11 cellular contexts compared by ENCODE assay signal in the genomic region with DNA sequence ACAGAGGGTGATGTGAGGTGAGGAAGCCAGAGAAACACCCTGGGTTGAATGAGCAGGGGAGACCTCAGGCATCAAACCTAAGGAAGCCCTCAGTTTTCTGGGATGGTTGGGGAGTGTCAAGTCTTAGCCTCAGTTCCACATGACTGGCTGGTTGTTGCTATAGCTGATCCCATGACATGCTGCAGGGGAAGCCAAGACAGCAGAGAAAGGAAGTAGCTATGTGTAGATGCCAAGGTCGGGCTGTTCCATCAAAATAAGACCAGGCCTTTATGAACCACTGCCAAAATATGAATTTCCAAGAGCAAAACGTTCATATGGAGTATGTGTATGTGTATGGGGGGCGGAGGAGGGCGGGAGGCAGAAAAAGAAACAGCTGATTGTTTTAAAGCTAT. TPM values are rescaled to one million over a fixed set of nuclear protein-coding genes. Genes with fewer than 3 reads are reported as not detected.
DNase-seq lines count a peak whose midpoint lies in the region; ATAC-seq and TF ChIP-seq lines count a peak whose summit lies in the region.
"Had no signal": no experiment of that assay in that cellular context is flagged by ENCODE, and none has a peak within 500 bp of the region (broad histone marks: within the 10 kb centered on the region; RNA-seq: fewer than 3 reads in every experiment).

No MANE protein-coding gene starts in this region.

- H3K9me3 ChIP-seq in ascending aorta (no peaks in the 10 kb centered on the region), heart right ventricle (no peaks in the 10 kb centered on the region)
- no peaks in the 10 kb centered on the region for H3K9me3 ChIP-seq in CD8-positive, alpha-beta T cell (ENCODE audit: low read length)

- H3K27ac ChIP-seq in ascending aorta (peak overlapping the region; percentile 75 to 84), heart right ventricle (peak overlapping the region; percentile 67 to 99 (median 90))
- H3K27ac ChIP-seq in CD8-positive, alpha-beta T cell (ENCODE audit: low read depth, low read length), result no peak overlapping the region

- peak; percentile 45 for DNase-seq in ELR (ENCODE audit: low read depth)
- DNase-seq in ascending aorta (ENCODE audit: low spot score in 2 of 2), result no peak
- no peak for DNase-seq in heart right ventricle
- peak; percentile 84 for DNase-seq in pons (ENCODE audit: low spot score)
- no peak for DNase-seq in CD8-positive, alpha-beta T cell
- no peak for DNase-seq in GM19240 (ENCODE audit: insufficient read length, low spot score)
- DNase-seq in NCI-H187 treated with DMSO at 0.1 percent for 48 hours (lab: John Stamatoyannopoulos, UW), result no peak
- DNase-seq in AML-193 (lab: John Stamatoyannopoulos, UW), result no peak
- DNase-seq: activated CD4-positive, alpha-beta T cell treated with anti-CD3 and anti-CD28 coated beads, Interleukin-2, amount 10 ng/mL, durations not matched to agents 7 days and 5 days; DMS79; NCI-H1694 had no signal

- no peak overlapping the region for H3K4me3 ChIP-seq in ascending aorta
- H3K4me3 ChIP-seq in heart right ventricle, result no peak overlapping the region
- H3K4me3 ChIP-seq in CD8-positive, alpha-beta T cell (ENCODE audit: low read depth, low read length), result no peak overlapping the region

- H3K36me3 ChIP-seq in ascending aorta (peaks cover 13 to 27% of the 10 kb centered on the region in 2 donors), heart right ventricle (peaks cover 0 to 35% (median 15%) of the 10 kb centered on the region in 9 donors)
- H3K36me3 ChIP-seq in CD8-positive, alpha-beta T cell (ENCODE audit: insufficient read depth, low read length), result no peaks in the 10 kb centered on the region

- no peak overlapping the region for H3K4me3 Mint-ChIP-seq in CD8-positive, alpha-beta T cell
- H3K4me3 Mint-ChIP-seq: activated CD4-positive, alpha-beta T cell treated with anti-CD3 and anti-CD28 coated beads, Interleukin-2, amount 10 ng/mL, durations not matched to agents 7 days and 5 days had no signal

- H3K36me3 Mint-ChIP-seq in CD8-positive, alpha-beta T cell, result peaks cover 26% of the 10 kb centered on the region

- WGBS in heart right ventricle, 2 donors, result 30 to 34% methylated on average over 4 of the region's 4 CpGs

- H3K4me1 ChIP-seq in ascending aorta, result peaks cover 7 to 15% of the 10 kb centered on the region in 2 donors
- peaks cover 35 to 93% (median 85%) of the 10 kb centered on the region in 9 donors for H3K4me1 ChIP-seq in heart right ventricle
- H3K4me1 ChIP-seq in CD8-positive, alpha-beta T cell (ENCODE audit: insufficient read depth, low read length), result no peaks in the 10 kb centered on the region

- peak; percentile 38 to 74 (median 66) for ATAC-seq in heart right ventricle
- no peak for ATAC-seq in CD8-positive, alpha-beta T cell

- H3K9me3 Mint-ChIP-seq in CD8-positive, alpha-beta T cell, result no peaks in the 10 kb centered on the region
- H3K9me3 Mint-ChIP-seq: activated CD4-positive, alpha-beta T cell treated with anti-CD3 and anti-CD28 coated beads, Interleukin-2, amount 10 ng/mL, durations not matched to agents 7 days and 5 days had no signal

- H3K27ac Mint-ChIP-seq in CD8-positive, alpha-beta T cell, result no peak overlapping the region
- H3K27ac Mint-ChIP-seq: activated CD4-positive, alpha-beta T cell treated with anti-CD3 and anti-CD28 coated beads, Interleukin-2, amount 10 ng/mL, durations not matched to agents 7 days and 5 days had no signal

- H3K4me1 Mint-ChIP-seq in CD8-positive, alpha-beta T cell (ENCODE audit: low read depth), result peaks cover 6% of the 10 kb centered on the region

- no peak for TF ChIP-seq CTCF in ascending aorta (IDR thresholded peaks at IDR 0.05)
- no peak for TF ChIP-seq CTCF in heart right ventricle (IDR thresholded peaks at IDR 0.05)
- no peak for TF ChIP-seq CTCF in CD8-positive, alpha-beta T cell (IDR thresholded peaks at IDR 0.05)

- CTCF ChIA-PET in CD8-positive, alpha-beta T cell (lab: Charles Lee), result no interaction called here

- POLR2A ChIA-PET in CD8-positive, alpha-beta T cell (lab: Charles Lee), result no interaction called here

- intact Hi-C loops in ascending aorta (cut with DNase I) (no loop called here), heart right ventricle (cut with DNase I) (no loop called here)
- intact Hi-C loops in CD8-positive, alpha-beta T cell (cut with DNase I, micrococcal nuclease), result no loop called here

- H3K27me3 ChIP-seq in ascending aorta, result no peaks in the 10 kb centered on the region
- H3K27me3 ChIP-seq in heart right ventricle, result no peaks in the 10 kb centered on the region
- H3K27me3 ChIP-seq in CD8-positive, alpha-beta T cell (ENCODE audit: insufficient read depth, low read length), result no peaks in the 10 kb centered on the region

- H3K27me3 Mint-ChIP-seq in CD8-positive, alpha-beta T cell (ENCODE audit: low read depth), result no peaks in the 10 kb centered on the region

RNA-seq across cellular contexts. Expression of a gene that starts 11.6 kb away (rescaled TPM):
- total RNA-seq in ascending aorta (637 TPM), heart right ventricle (1,000 to 10,000 TPM in 3 of 10 donors, 100 to 1,000 TPM in 7; 676 to 1,261 (median 764) TPM)
- polyA plus RNA-seq in heart right ventricle, result 100 to 1,000 TPM; 120 to 758 TPM
- total RNA-seq in CD8-positive, alpha-beta T cell, result 10 to 100 TPM; 31.0 to 34.5 TPM

RNA-seq across cellular contexts. Expression of a gene that starts 24.0 kb away (rescaled TPM):
- not detected for total RNA-seq in ascending aorta
- total RNA-seq in heart right ventricle, result 1 to 10 TPM in 1 of 10 donors, not detected in 9; 3.0 TPM
- under 1 TPM in 1 of 2 donors, not detected in 1; 0.17 TPM for polyA plus RNA-seq in heart right ventricle
- total RNA-seq in CD8-positive, alpha-beta T cell, result under 1 TPM in 1 of 2 experiments, not detected in 1; 0.54 TPM

RNA-seq across cellular contexts. Expression of a gene that starts 49.7 kb away (rescaled TPM):
- total RNA-seq in ascending aorta, result 11.8 TPM
- 10 to 100 TPM; 43.4 to 72.5 (median 59.5) TPM for total RNA-seq in heart right ventricle
- polyA plus RNA-seq in heart right ventricle, result 10 to 100 TPM; 21.9 to 31.2 TPM
- total RNA-seq in CD8-positive, alpha-beta T cell, result 10 to 100 TPM; 54.8 to 55.4 TPM

Comparison
In these comparisons a context has a peak if more than half of its experiments do, and no peak if none do; other contexts are left out.
1. DNase-seq: peak in ELR (single experiment) and pons (single experiment); none in ascending aorta (0 of 2), heart right ventricle (0 of 2), CD8-positive, alpha-beta T cell (0 of 7), GM19240 (single experiment), NCI-H187 treated with DMSO at 0.1 percent for 48 hours (single experiment) and AML-193 (0 of 2).
2. RNA of a gene that starts 11.6 kb away (total RNA-seq): 676 to 1,261 TPM in heart right ventricle and 637 TPM in ascending aorta (single experiment); 31.0 to 34.5 TPM in CD8-positive, alpha-beta T cell; every median in the first group is over 10 times any median in the second.